9 cellular contexts compared by ENCODE assay signal in the genomic region with DNA sequence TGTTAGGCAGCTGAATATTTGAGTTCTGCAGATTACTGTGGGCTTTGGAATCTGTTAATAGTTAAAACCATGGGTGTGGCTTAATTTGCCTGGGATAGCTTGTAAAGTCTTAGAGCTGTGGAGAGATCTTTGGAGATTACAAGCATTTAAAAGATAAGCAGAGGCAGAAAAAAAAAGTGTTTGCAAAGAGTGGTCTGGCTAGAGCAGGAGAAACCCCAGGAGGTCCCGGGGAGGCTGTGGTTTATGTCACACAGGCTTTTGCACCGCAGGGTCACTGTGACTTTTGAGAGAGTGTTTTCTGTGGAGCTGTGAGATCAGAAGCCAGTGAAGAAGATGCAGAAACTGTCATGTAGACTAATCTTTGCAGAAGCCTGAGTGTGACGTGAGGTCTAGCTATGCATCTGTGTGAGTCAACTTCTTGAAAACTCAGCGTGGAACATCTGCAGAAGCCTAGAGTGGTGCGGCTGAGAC. TPM values are rescaled to one million over a fixed set of nuclear protein-coding genes. Genes with fewer than 3 reads are reported as not detected.
DNase-seq lines count a peak whose midpoint lies in the region; ATAC-seq and TF ChIP-seq lines count a peak whose summit lies in the region.
"Had no signal": no experiment of that assay in that cellular context is flagged by ENCODE, and none has a peak within 500 bp of the region (broad histone marks: within the 10 kb centered on the region; RNA-seq: fewer than 3 reads in every experiment).

No MANE protein-coding gene starts in this region.

- DNase-seq in activated T-cell treated with anti-CD3 and anti-CD28 coated beads for 1 hour (ENCODE audit: low read depth) (peak; percentile 7), activated T-cell treated with anti-CD3 and anti-CD28 coated beads for 4 hours (no peak), fibroblast of villous mesenchyme (ENCODE audit: low read depth) (peak; percentile 96), T-helper 9 cell (no peak), NCI-H748 treated with DMSO at 0.1 percent for 48 hours (lab: John Stamatoyannopoulos, UW) (no peak)
- peak; percentile 80 for DNase-seq in T-helper 2 cell treated with Interferon-gamma antibody and Interleukin-4, amounts not matched to agents 5 μg/mL and 100 μg/mL, for 36 hours (ENCODE audit: low spot score)
- peak; percentile 35 for DNase-seq in stimulated activated naive B cell treated with anti-CD40 and anti-IgM and Interleukin-4, amounts not matched to agents 10 μg/mL and 1 μg/mL and 100 μg/mL, for 72 hours
- DNase-seq: C1 segment of cervical spinal cord had no signal

- H3K27me3 Mint-ChIP-seq in T-helper 2 cell treated with Interferon-gamma antibody and Interleukin-4, amounts not matched to agents 5 μg/mL and 100 μg/mL, for 36 hours (ENCODE audit: low read depth), result peaks cover 6% of the 10 kb centered on the region
- no peaks in the 10 kb centered on the region for H3K27me3 Mint-ChIP-seq in stimulated activated naive B cell treated with anti-CD40 and anti-IgM and Interleukin-4, amounts not matched to agents 10 μg/mL and 1 μg/mL and 100 μg/mL, for 72 hours

- H3K4me3 Mint-ChIP-seq in T-helper 2 cell treated with Interferon-gamma antibody and Interleukin-4, amounts not matched to agents 5 μg/mL and 100 μg/mL, for 36 hours, result peak overlapping the region; percentile 57
- H3K4me3 Mint-ChIP-seq in stimulated activated naive B cell treated with anti-CD40 and anti-IgM and Interleukin-4, amounts not matched to agents 10 μg/mL and 1 μg/mL and 100 μg/mL, for 72 hours, result peak overlapping the region; percentile 2 to 60

- H3K4me3 ChIP-seq in fibroblast of villous mesenchyme (ENCODE audit: low read depth, low read length), result no peak overlapping the region

- H3K36me3 Mint-ChIP-seq in T-helper 2 cell treated with Interferon-gamma antibody and Interleukin-4, amounts not matched to agents 5 μg/mL and 100 μg/mL, for 36 hours (ENCODE audit: low read depth), result no peaks in the 10 kb centered on the region
- H3K36me3 Mint-ChIP-seq in stimulated activated naive B cell treated with anti-CD40 and anti-IgM and Interleukin-4, amounts not matched to agents 10 μg/mL and 1 μg/mL and 100 μg/mL, for 72 hours, result peaks cover 53 to 74% of the 10 kb centered on the region in 2 donors

- H3K4me1 Mint-ChIP-seq in T-helper 2 cell treated with Interferon-gamma antibody and Interleukin-4, amounts not matched to agents 5 μg/mL and 100 μg/mL, for 36 hours (ENCODE audit: low read depth), result peaks cover 98% of the 10 kb centered on the region
- peaks cover 82 to 100% of the 10 kb centered on the region in 2 donors for H3K4me1 Mint-ChIP-seq in stimulated activated naive B cell treated with anti-CD40 and anti-IgM and Interleukin-4, amounts not matched to agents 10 μg/mL and 1 μg/mL and 100 μg/mL, for 72 hours

- peak; percentile 53 to 64 for ATAC-seq in stimulated activated naive B cell treated with anti-CD40 and anti-IgM and Interleukin-4, amounts not matched to agents 10 μg/mL and 1 μg/mL and 100 μg/mL, for 72 hours (replicated peaks)
- no peak for ATAC-seq in GM21723 (IDR thresholded peaks at IDR 0.05; ENCODE audit: unreplicated experiment)

- TF ChIP-seq CTCF in fibroblast of villous mesenchyme (IDR thresholded peaks at IDR 0.05; ENCODE audit: insufficient read depth, low read depth, low read length), result peak; percentile 2

- H3K9me3 Mint-ChIP-seq in T-helper 2 cell treated with Interferon-gamma antibody and Interleukin-4, amounts not matched to agents 5 μg/mL and 100 μg/mL, for 36 hours, result no peaks in the 10 kb centered on the region
- peaks cover 5% of the 10 kb centered on the region in 2 donors for H3K9me3 Mint-ChIP-seq in stimulated activated naive B cell treated with anti-CD40 and anti-IgM and Interleukin-4, amounts not matched to agents 10 μg/mL and 1 μg/mL and 100 μg/mL, for 72 hours

- H3K27ac Mint-ChIP-seq in T-helper 2 cell treated with Interferon-gamma antibody and Interleukin-4, amounts not matched to agents 5 μg/mL and 100 μg/mL, for 36 hours, result peak overlapping the region; percentile 60
- H3K27ac Mint-ChIP-seq in stimulated activated naive B cell treated with anti-CD40 and anti-IgM and Interleukin-4, amounts not matched to agents 10 μg/mL and 1 μg/mL and 100 μg/mL, for 72 hours, result peak overlapping the region; percentile 95

RNA-seq across cellular contexts. Expression of a gene that starts 49.0 kb away (rescaled TPM):
- total RNA-seq in fibroblast of villous mesenchyme, result 2.6 and 2.9 TPM in 2 replicates

Comparison
In these comparisons a context has a peak if more than half of its experiments do, and no peak if none do; other contexts are left out.
1. DNase-seq: peak in activated T-cell treated with anti-CD3 and anti-CD28 coated beads for 1 hour (single experiment), T-helper 2 cell treated with Interferon-gamma antibody and Interleukin-4, amounts not matched to agents 5 μg/mL and 100 μg/mL, for 36 hours (single experiment), fibroblast of villous mesenchyme (single experiment) and stimulated activated naive B cell treated with anti-CD40 and anti-IgM and Interleukin-4, amounts not matched to agents 10 μg/mL and 1 μg/mL and 100 μg/mL, for 72 hours (single experiment); none in activated T-cell treated with anti-CD3 and anti-CD28 coated beads for 4 hours (single experiment), T-helper 9 cell (single experiment) and NCI-H748 treated with DMSO at 0.1 percent for 48 hours (single experiment).